Comparison of ENCODE assay signal across 21 cellular contexts in genomic region chr16:27859020-27859419, GRCh38.
DNase-seq lines count a peak whose midpoint lies in the region; ATAC-seq, FAIRE-seq and TF ChIP-seq lines count a peak whose summit lies in the region.
"Had no signal": no experiment of that assay in that cellular context is flagged by ENCODE, and none has a peak within 500 bp of the region (broad histone marks: within the 10 kb centered on the region; RNA-seq: fewer than 3 reads in every experiment).

No MANE protein-coding gene starts in this region.

- H3K4me3 ChIP-seq in K562 (no peak overlapping the region), sigmoid colon (no peak overlapping the region)
- H3K4me3 ChIP-seq: adrenal gland, lung had no signal

- no peaks in the 10 kb centered on the region for H3K79me2 ChIP-seq in K562 (ENCODE audit: control insufficient read depth, insufficient read depth, low read length)

- H3K4me1 ChIP-seq in K562 (replicated peaks in 1 of 2; ENCODE audit: control insufficient read depth in 2 of 2, insufficient read depth in 2 of 2, low read length in 2 of 2) (no peaks in the 10 kb centered on the region), sigmoid colon (no peaks in the 10 kb centered on the region)
- H3K4me1 ChIP-seq: adrenal gland had no signal

- H3K27ac ChIP-seq in K562 (ENCODE audit: extremely low read depth, low read depth, low read length) (no peak overlapping the region), sigmoid colon (no peak overlapping the region)
- H3K27ac ChIP-seq: adrenal gland, C4-2B had no signal

- H3K9me3 Mint-ChIP-seq in HFFc6: peaks cover 15% of the 10 kb centered on the region
- peaks cover 14% of the 10 kb centered on the region for H3K9me3 Mint-ChIP-seq in activated naive CD8-positive, alpha-beta T cell treated with anti-CD3 and anti-CD28 coated beads for 36 hours

- peak; percentile 26; the same call in 1 of the 2 replicates for TF ChIP-seq CTCF in HFFc6 (IDR thresholded peaks at IDR 0.05)
- TF ChIP-seq CTCF in K562 (IDR thresholded peaks at IDR 0.05 in 2 of 3, conservative IDR thresholded peaks at IDR 0.05 in 1 of 3; ENCODE audit: insufficient read depth in 2 of 3, low read depth in 1 of 3, low read length in 3 of 3): peak; percentile 33 to 40 (median 37); a peak in 4 of 6 replicates
- no peak for TF ChIP-seq CTCF in sigmoid colon (IDR thresholded peaks at IDR 0.05)

- H3K36me3 ChIP-seq in K562 (ENCODE audit: control insufficient read depth, insufficient read depth, low read length) (no peaks in the 10 kb centered on the region), sigmoid colon (no peaks in the 10 kb centered on the region)
- H3K36me3 ChIP-seq: adrenal gland had no signal

- H3K9ac ChIP-seq in K562 (ENCODE audit: insufficient read depth in 1 of 2, low read depth in 2 of 2, low read length in 2 of 2): no peak overlapping the region

- FAIRE-seq in K562 (lab: Jason Lieb, UNC): no peak
- FAIRE-seq: bronchial epithelial cell, keratinocyte had no signal

- intact Hi-C loops in K562 (cut with micrococcal nuclease) (no loop called here), sigmoid colon (cut with DNase I) (no loop called here)

- H3K9me3 ChIP-seq in K562 (replicated peaks; ENCODE audit: control insufficient read depth, insufficient read depth, low read depth, low read length) (no peaks in the 10 kb centered on the region), sigmoid colon (peaks cover 0 to 14% (median 7%) of the 10 kb centered on the region in 4 donors)

- no peak overlapping the region for H3K4me2 ChIP-seq in K562 (ENCODE audit: insufficient read depth, low read length)

- TF ChIP-seq RAD21 in K562 (CRISPR knock-in tag; conservative IDR thresholded peaks at IDR 0.05 in 1 of 2, IDR thresholded peaks at IDR 0.05 in 1 of 2): no peak

- no peak overlapping the region for H2AFZ ChIP-seq in K562 (ENCODE audit: low read depth, low read length)

- TF ChIP-seq EP300 in K562 (IDR thresholded peaks at IDR 0.05; ENCODE audit: low read length): no peak
- no peak for TF ChIP-seq EP300 in sigmoid colon (IDR thresholded peaks at IDR 0.05)

- H4K20me1 ChIP-seq in K562 (replicated peaks; ENCODE audit: control insufficient read depth, insufficient read depth, low read length): no peaks in the 10 kb centered on the region; the same call in 1 of the 2 replicates

- CTCF ChIA-PET in K562 (lab: Yijun Ruan, JAX; ENCODE audit: low intra/inter-chr PET ratio): no interaction called here

- H3K27me3 Mint-ChIP-seq in HFFc6 (ENCODE audit: insufficient read depth): peaks cover 27% of the 10 kb centered on the region
- peaks cover 4% of the 10 kb centered on the region for H3K27me3 Mint-ChIP-seq in activated naive CD8-positive, alpha-beta T cell treated with anti-CD3 and anti-CD28 coated beads for 36 hours
- H3K27me3 Mint-ChIP-seq: activated CD4-positive, alpha-beta T cell treated with anti-CD3 and anti-CD28 coated beads, Interleukin-2, amount 10 ng/mL, durations not matched to agents 7 days and 5 days had no signal

- in situ Hi-C loops in K562 (cut with MboI): no loop called here

- no TSS peak for BruUV-seq in K562 (replicated peaks; lab: Mats Ljungman, UMichigan)

- H3K27me3 ChIP-seq in K562 (ENCODE audit: control insufficient read depth in 2 of 2, insufficient read depth in 2 of 2, low read length in 2 of 2) (peaks cover 2 to 20% of the 10 kb centered on the region in 2 experiments; a peak in 3 of 5 replicates), sigmoid colon (no peaks in the 10 kb centered on the region)
- H3K27me3 ChIP-seq: adrenal gland had no signal

- ATAC-seq in K562: peak; percentile 46; the same call in 1 of the 3 replicates
- ATAC-seq: T-cell had no signal

- H3K9me1 ChIP-seq in K562 (ENCODE audit: control insufficient read depth, insufficient read depth, low read length): no peaks in the 10 kb centered on the region

- DNase-seq in activated effector memory CD4-positive, alpha-beta T cell treated with anti-CD3 and anti-CD28 coated beads, Interleukin-2, amount 50 U/mL, for 16 hours: peak; percentile 21
- no peak for DNase-seq in activated effector memory CD4-positive, alpha-beta T cell treated with Interleukin-2 at 50 U/mL for 16 hours
- no peak for DNase-seq in HFFc6
- peak in 2 of 4 experiments; percentile 14 for DNase-seq in K562 (ENCODE audit: extremely low read depth in 1 of 4, low spot score in 3 of 4)
- peak; percentile 19 for DNase-seq in sigmoid colon
- DNase-seq in activated naive CD8-positive, alpha-beta T cell treated with anti-CD3 and anti-CD28 coated beads for 36 hours: no peak
- no peak for DNase-seq in AML-193 (lab: John Stamatoyannopoulos, UW)
- DNase-seq in A172 (ENCODE audit: low spot score): no peak
- DNase-seq: activated CD4-positive, alpha-beta T cell treated with anti-CD3 and anti-CD28 coated beads, Interleukin-2, amount 10 ng/mL, durations not matched to agents 7 days and 5 days; activated CD8-positive, alpha-beta memory T cell treated with anti-CD3 and anti-CD28 coated beads, Interleukin-2, amount 50 U/mL, for 48 hours; activated gamma-delta T cell treated with Interleukin-2 at 50 U/mL for 16 hours; adrenal gland; dermis blood vessel endothelial cell; GF-D8; NCI-H1436; NCI-H510A; T-cell had no signal

- 5% methylated on average over 8 of the region's 8 CpGs for WGBS in K562 (ENCODE audit: insufficient coverage, low coverage, missing lambda C conversion rate)
- 52 to 64% methylated on average over 8 of the region's 8 CpGs for WGBS in sigmoid colon, 2 donors

- H3K4me3 Mint-ChIP-seq in HFFc6: no peak overlapping the region
- H3K4me3 Mint-ChIP-seq in activated naive CD8-positive, alpha-beta T cell treated with anti-CD3 and anti-CD28 coated beads for 36 hours: no peak overlapping the region
- H3K4me3 Mint-ChIP-seq: activated CD4-positive, alpha-beta T cell treated with anti-CD3 and anti-CD28 coated beads, Interleukin-2, amount 10 ng/mL, durations not matched to agents 7 days and 5 days; T-cell had no signal

- H3K4me1 Mint-ChIP-seq in HFFc6 (ENCODE audit: low read depth): no peaks in the 10 kb centered on the region
- no peaks in the 10 kb centered on the region for H3K4me1 Mint-ChIP-seq in activated naive CD8-positive, alpha-beta T cell treated with anti-CD3 and anti-CD28 coated beads for 36 hours
- H3K4me1 Mint-ChIP-seq: activated CD4-positive, alpha-beta T cell treated with anti-CD3 and anti-CD28 coated beads, Interleukin-2, amount 10 ng/mL, durations not matched to agents 7 days and 5 days; T-cell had no signal

- TF ChIP-seq POLR2A in K562 (conservative IDR thresholded peaks at IDR 0.05) (no peak), sigmoid colon (IDR thresholded peaks at IDR 0.05) (no peak)

- peaks cover 3% of the 10 kb centered on the region; the same call in 1 of the 2 replicates for H3K36me3 Mint-ChIP-seq in HFFc6 (ENCODE audit: low read depth)
- H3K36me3 Mint-ChIP-seq in activated naive CD8-positive, alpha-beta T cell treated with anti-CD3 and anti-CD28 coated beads for 36 hours: no peaks in the 10 kb centered on the region
- H3K36me3 Mint-ChIP-seq: T-cell had no signal

- H3K27ac Mint-ChIP-seq in HFFc6: no peak overlapping the region
- H3K27ac Mint-ChIP-seq in activated naive CD8-positive, alpha-beta T cell treated with anti-CD3 and anti-CD28 coated beads for 36 hours: no peak overlapping the region
- H3K27ac Mint-ChIP-seq: activated CD4-positive, alpha-beta T cell treated with anti-CD3 and anti-CD28 coated beads, Interleukin-2, amount 10 ng/mL, durations not matched to agents 7 days and 5 days; T-cell had no signal

- POLR2A ChIA-PET in K562 (lab: Yijun Ruan, JAX): interaction anchor here (0.6 kb wide), 1 partner anchor 9 kb away, joined by 3 read pairs; no protein-coding TSS in a partner anchor

TF ChIP-seq in K562, 482 proteins besides CTCF, POLR2A, EP300 and RAD21 (continues in another document):
- TF ChIP-seq NONO (IDR thresholded peaks at IDR 0.05; ENCODE audit: low read depth in 2 of 2, low read length in 1 of 2) (no peak), ZNF263 (CRISPR knock-in tag; IDR thresholded peaks at IDR 0.05; ENCODE audit: borderline replicate concordance) (no peak), OTX1 (CRISPR knock-in tag; IDR thresholded peaks at IDR 0.05) (no peak), STAG1 (CRISPR knock-in tag; IDR thresholded peaks at IDR 0.05; ENCODE audit: borderline replicate concordance) (no peak), BRF1 (IDR thresholded peaks at IDR 0.05; ENCODE audit: borderline replicate concordance, extremely low read depth, insufficient read length) (no peak), ZFP91 (CRISPR knock-in tag; IDR thresholded peaks at IDR 0.05) (no peak), ATF3 (IDR thresholded peaks at IDR 0.05) (no peak), ATF3 (CRISPR knock-in tag; conservative IDR thresholded peaks at IDR 0.05) (no peak), HMG20B (CRISPR knock-in tag; IDR thresholded peaks at IDR 0.05) (no peak), TFAM (CRISPR knock-in tag; conservative IDR thresholded peaks at IDR 0.05) (no peak)

Comparison
In these comparisons a context has a peak if more than half of its experiments do, and no peak if none do; other contexts are left out.
1. DNase-seq: peak in activated effector memory CD4-positive, alpha-beta T cell treated with anti-CD3 and anti-CD28 coated beads, Interleukin-2, amount 50 U/mL, for 16 hours (single experiment) and sigmoid colon (single experiment); none in activated effector memory CD4-positive, alpha-beta T cell treated with Interleukin-2 at 50 U/mL for 16 hours (single experiment), HFFc6 (single experiment), activated naive CD8-positive, alpha-beta T cell treated with anti-CD3 and anti-CD28 coated beads for 36 hours (single experiment), AML-193 (0 of 2) and A172 (single experiment).
2. CTCF ChIP-seq: peak in HFFc6 (single experiment) and K562 (3 of 3); none in sigmoid colon (0 of 4).